15 cellular contexts compared by ENCODE assay signal in genomic region chr17:75842411-75842810, GRCh38. TPM values are rescaled to one million over a fixed set of nuclear protein-coding genes. Genes with fewer than 3 reads are reported as not detected.
DNase-seq lines count a peak whose midpoint lies in the region; ATAC-seq and TF ChIP-seq lines count a peak whose summit lies in the region.
"Had no signal": no experiment of that assay in that cellular context is flagged by ENCODE, and none has a peak within 500 bp of the region (broad histone marks: within the 10 kb centered on the region; RNA-seq: fewer than 3 reads in every experiment).

No MANE protein-coding gene starts in this region.

- no peaks in the 10 kb centered on the region for H3K79me1 ChIP-seq in neuronal stem cell (ENCODE audit: low read depth, low read length)

- H3K4ac ChIP-seq in neuronal stem cell (ENCODE audit: low read length): no peak overlapping the region

- H3K4me3 ChIP-seq in DND-41 (ENCODE audit: low read depth in 1 of 2, low read length in 2 of 2): peak overlapping the region in 1 of 2 experiments; percentile 98; a peak in 2 of 4 replicates
- no peak overlapping the region for H3K4me3 ChIP-seq in neuronal stem cell (ENCODE audit: low read length in 2 of 2)
- H3K4me3 ChIP-seq: SK-N-MC had no signal

- POLR2A ChIA-PET in activated CD4-positive, alpha-beta T cell treated with anti-CD3 and anti-CD28 coated beads for 36 hours (lab: Charles Lee): interaction anchor here (4.4 kb wide), 1 partner anchor 63 kb away, joined by 17 read pairs; a partner anchor contains a TSS

- H4K8ac ChIP-seq in neuronal stem cell (ENCODE audit: low read depth, low read length): no peak overlapping the region

- peak overlapping the region; percentile 28 for H2AK5ac ChIP-seq in neuronal stem cell (ENCODE audit: low read depth, low read length)

- H3K4me2 ChIP-seq in DND-41 (ENCODE audit: insufficient read depth, low read length): peak overlapping the region; percentile 96
- no peak overlapping the region for H3K4me2 ChIP-seq in neuronal stem cell (ENCODE audit: insufficient read depth, low read length, poor library complexity, severe bottlenecking)

- no peaks in the 10 kb centered on the region for H3K9me3 ChIP-seq in DND-41 (ENCODE audit: insufficient read depth, low read length, severe bottlenecking)
- no peaks in the 10 kb centered on the region for H3K9me3 ChIP-seq in neuronal stem cell (replicated peaks in 1 of 2; ENCODE audit: control insufficient read depth in 2 of 2, insufficient read depth in 1 of 2, low read depth in 1 of 2, low read length in 2 of 2)

- ATAC-seq in activated CD4-positive, alpha-beta T cell treated with anti-CD3 and anti-CD28 coated beads for 36 hours: no peak
- ATAC-seq in DND-41 (ENCODE audit: insufficient read depth, low read depth) (no peak), HG02763 (IDR thresholded peaks at IDR 0.05; ENCODE audit: unreplicated experiment) (no peak), GM19397 (IDR thresholded peaks at IDR 0.05; ENCODE audit: unreplicated experiment) (no peak), HG03135 (IDR thresholded peaks at IDR 0.05; ENCODE audit: unreplicated experiment) (no peak)
- ATAC-seq in activated naive CD8-positive, alpha-beta T cell treated with anti-CD3 and anti-CD28 coated beads, Interleukin-2, amount 50 U/mL, for 24 hours: no peak
- ATAC-seq: HCT116, sciatic nerve had no signal

- H4K91ac ChIP-seq in neuronal stem cell (ENCODE audit: low read depth, low read length, poor library complexity): peak overlapping the region; percentile 22

- H2BK120ac ChIP-seq in neuronal stem cell (ENCODE audit: low read depth, low read length): peak overlapping the region; percentile 56

- no peaks in the 10 kb centered on the region for H3K27me3 ChIP-seq in DND-41 (ENCODE audit: insufficient read depth, low read length, poor library complexity)
- H3K27me3 ChIP-seq in neuronal stem cell (ENCODE audit: control insufficient read depth in 3 of 3, insufficient read depth in 3 of 3, low read depth in 1 of 3, low read length in 3 of 3): no peaks in the 10 kb centered on the region

- no peak for TF ChIP-seq CTCF in DND-41 (IDR thresholded peaks at IDR 0.05; ENCODE audit: borderline replicate concordance, extremely low read depth, low read length, poor library complexity, severe bottlenecking)

- H3K27ac ChIP-seq in DND-41 (ENCODE audit: low read length) (peak overlapping the region; percentile 97), neuronal stem cell (replicated peaks; ENCODE audit: low read length) (no peak overlapping the region)
- H3K27ac ChIP-seq: SK-N-MC had no signal

- no peak overlapping the region for H2BK15ac ChIP-seq in neuronal stem cell (ENCODE audit: low read length)

- peaks cover 25% of the 10 kb centered on the region for H3K36me3 Mint-ChIP-seq in activated CD4-positive, alpha-beta T cell treated with anti-CD3 and anti-CD28 coated beads for 36 hours (ENCODE audit: low read depth)
- peaks cover 7% of the 10 kb centered on the region for H3K36me3 Mint-ChIP-seq in activated naive CD8-positive, alpha-beta T cell treated with anti-CD3 and anti-CD28 coated beads, Interleukin-2, amount 50 U/mL, for 24 hours (ENCODE audit: low read depth)

- H3K36me3 ChIP-seq in DND-41 (ENCODE audit: insufficient read depth, low read length) (peaks cover 34% of the 10 kb centered on the region), neuronal stem cell (replicated peaks in 1 of 2; ENCODE audit: control insufficient read depth in 2 of 2, insufficient read depth in 2 of 2, low read length in 2 of 2) (peaks cover 14 to 16% of the 10 kb centered on the region in 2 donors)

- peaks cover 14% of the 10 kb centered on the region for H3K4me1 Mint-ChIP-seq in activated CD4-positive, alpha-beta T cell treated with anti-CD3 and anti-CD28 coated beads for 36 hours
- H3K4me1 Mint-ChIP-seq in activated naive CD8-positive, alpha-beta T cell treated with anti-CD3 and anti-CD28 coated beads, Interleukin-2, amount 50 U/mL, for 24 hours: peaks cover 18% of the 10 kb centered on the region

- intact Hi-C loops in activated CD4-positive, alpha-beta T cell treated with anti-CD3 and anti-CD28 coated beads for 36 hours (cut with DNase I, micrococcal nuclease): loop anchor here in 1 of 2 experiments (5.0 kb wide), 1 partner anchor 65 kb away; a partner anchor contains a TSS

- H3K79me2 ChIP-seq in DND-41 (ENCODE audit: insufficient read depth, low read length): peaks cover 18% of the 10 kb centered on the region

- peak overlapping the region; percentile 42 for H3K27ac Mint-ChIP-seq in activated CD4-positive, alpha-beta T cell treated with anti-CD3 and anti-CD28 coated beads for 36 hours
- H3K27ac Mint-ChIP-seq in activated naive CD8-positive, alpha-beta T cell treated with anti-CD3 and anti-CD28 coated beads, Interleukin-2, amount 50 U/mL, for 24 hours: peak overlapping the region; percentile 59

- H3K14ac ChIP-seq in neuronal stem cell (ENCODE audit: low read length): no peak overlapping the region

- H3K18ac ChIP-seq in neuronal stem cell (ENCODE audit: low read length): peak overlapping the region; percentile 64

- no peak for DNase-seq in activated CD4-positive, alpha-beta T cell treated with anti-CD3 and anti-CD28 coated beads for 36 hours
- no peak for DNase-seq in activated CD4-positive, alpha-beta T cell treated with anti-CD3 and anti-CD28 coated beads, Interleukin-2, amount 50 U/mL, for 48 hours
- DNase-seq in DND-41 (no peak), neuronal stem cell (ENCODE audit: low spot score) (no peak)
- no peak for DNase-seq in activated naive CD8-positive, alpha-beta T cell treated with anti-CD3 and anti-CD28 coated beads, Interleukin-2, amount 50 U/mL, for 24 hours
- DNase-seq: NCI-H2107; NCI-H526 treated with DMSO at 0.1 percent for 48 hours; OCI-M1; stimulated activated CD8-positive, alpha-beta memory T cell treated with anti-CD3 and anti-CD28 coated beads, Interleukin-4, amount 100 ng/mL, for 48 hours had no signal

- no peaks in the 10 kb centered on the region for H4K20me1 ChIP-seq in DND-41 (ENCODE audit: insufficient read depth, low read length)

- WGBS in neuronal stem cell (ENCODE audit: extremely low coverage in 2 of 2, insufficient read length in 2 of 2, insufficient replicate concordance in 1 of 2), 2 donors: no CpG with 5 or more reads among the region's 18 CpGs

- CTCF ChIA-PET in activated CD4-positive, alpha-beta T cell treated with anti-CD3 and anti-CD28 coated beads for 36 hours (lab: Charles Lee): interaction anchor here (0.7 kb wide), 1 partner anchor 37 kb away, joined by 3 read pairs; no protein-coding TSS in a partner anchor

- H3K9ac ChIP-seq in DND-41 (ENCODE audit: low read depth, low read length): peak overlapping the region; percentile 93
- peak overlapping the region; percentile 50 for H3K9ac ChIP-seq in neuronal stem cell (ENCODE audit: low read depth, low read length, poor library complexity)

- H3K4me3 Mint-ChIP-seq in activated CD4-positive, alpha-beta T cell treated with anti-CD3 and anti-CD28 coated beads for 36 hours: peak overlapping the region; percentile 88
- peak overlapping the region; percentile 92 for H3K4me3 Mint-ChIP-seq in activated naive CD8-positive, alpha-beta T cell treated with anti-CD3 and anti-CD28 coated beads, Interleukin-2, amount 50 U/mL, for 24 hours

- no peak overlapping the region for H3K23ac ChIP-seq in neuronal stem cell (ENCODE audit: low read depth, low read length, poor library complexity)

- H2BK12ac ChIP-seq in neuronal stem cell (ENCODE audit: low read length): no peak overlapping the region

- no peaks in the 10 kb centered on the region for H3K27me3 Mint-ChIP-seq in activated CD4-positive, alpha-beta T cell treated with anti-CD3 and anti-CD28 coated beads for 36 hours
- no peaks in the 10 kb centered on the region for H3K27me3 Mint-ChIP-seq in activated naive CD8-positive, alpha-beta T cell treated with anti-CD3 and anti-CD28 coated beads, Interleukin-2, amount 50 U/mL, for 24 hours

- H3K9me3 Mint-ChIP-seq in activated CD4-positive, alpha-beta T cell treated with anti-CD3 and anti-CD28 coated beads for 36 hours (ENCODE audit: low read depth): no peaks in the 10 kb centered on the region
- H3K9me3 Mint-ChIP-seq in activated naive CD8-positive, alpha-beta T cell treated with anti-CD3 and anti-CD28 coated beads, Interleukin-2, amount 50 U/mL, for 24 hours: no peaks in the 10 kb centered on the region

- H2AFZ ChIP-seq in DND-41 (ENCODE audit: low read depth, low read length) (no peak overlapping the region), neuronal stem cell (ENCODE audit: low read length) (no peak overlapping the region)

- H3K4me1 ChIP-seq in DND-41 (ENCODE audit: insufficient read depth, low read length) (peaks cover 29% of the 10 kb centered on the region), neuronal stem cell (ENCODE audit: control insufficient read depth in 2 of 2, insufficient read depth in 1 of 2, low read depth in 1 of 2, low read length in 2 of 2) (peaks cover 5 to 6% of the 10 kb centered on the region in 2 donors)

- H2BK5ac ChIP-seq in neuronal stem cell (ENCODE audit: low read length): no peak overlapping the region

RNA-seq across cellular contexts. Expression of gene UNC13D, which starts 1.8 kb away (rescaled TPM):
- 100 to 1,000 TPM; 106 to 133 TPM for total RNA-seq in activated CD4-positive, alpha-beta T cell treated with anti-CD3 and anti-CD28 coated beads for 36 hours
- polyA plus RNA-seq in neuronal stem cell (2013, experiment 1 of 2): 1.4 TPM
- 0.90 TPM for polyA plus RNA-seq in neuronal stem cell (2013, experiment 2 of 2)

RNA-seq across cellular contexts. Expression of gene WBP2, which starts 12.7 kb away (rescaled TPM):
- total RNA-seq in activated CD4-positive, alpha-beta T cell treated with anti-CD3 and anti-CD28 coated beads for 36 hours: 10 to 100 TPM; 68.7 to 74.1 TPM
- polyA plus RNA-seq in neuronal stem cell (2013, experiment 1 of 2): 80.4 TPM
- polyA plus RNA-seq in neuronal stem cell (2013, experiment 2 of 2): 79.8 TPM

RNA-seq across cellular contexts. Expression of gene TRIM47, which starts 36.0 kb away (rescaled TPM):
- total RNA-seq in activated CD4-positive, alpha-beta T cell treated with anti-CD3 and anti-CD28 coated beads for 36 hours: 10 to 100 TPM; 13.4 to 19.9 TPM
- polyA plus RNA-seq in neuronal stem cell (2013, experiment 1 of 2): 1.2 TPM
- 0.68 TPM for polyA plus RNA-seq in neuronal stem cell (2013, experiment 2 of 2)

RNA-seq across cellular contexts. Expression of gene TRIM65, which starts 54.3 kb away (rescaled TPM):
- 10 to 100 TPM; 28.9 to 31.9 TPM for total RNA-seq in activated CD4-positive, alpha-beta T cell treated with anti-CD3 and anti-CD28 coated beads for 36 hours
- polyA plus RNA-seq in neuronal stem cell (2013, experiment 1 of 2): 15.8 TPM
- polyA plus RNA-seq in neuronal stem cell (2013, experiment 2 of 2): 14.6 TPM

RNA-seq across cellular contexts. Expression of gene UNK, which starts 57.8 kb away (rescaled TPM):
- total RNA-seq in activated CD4-positive, alpha-beta T cell treated with anti-CD3 and anti-CD28 coated beads for 36 hours: 10 to 100 TPM; 24.5 to 33.7 TPM
- polyA plus RNA-seq in neuronal stem cell (2013, experiment 1 of 2): 25.1 TPM
- polyA plus RNA-seq in neuronal stem cell (2013, experiment 2 of 2): 26.8 TPM
